Comparison of ENCODE assay signal across 30 cellular contexts in the genomic region with DNA sequence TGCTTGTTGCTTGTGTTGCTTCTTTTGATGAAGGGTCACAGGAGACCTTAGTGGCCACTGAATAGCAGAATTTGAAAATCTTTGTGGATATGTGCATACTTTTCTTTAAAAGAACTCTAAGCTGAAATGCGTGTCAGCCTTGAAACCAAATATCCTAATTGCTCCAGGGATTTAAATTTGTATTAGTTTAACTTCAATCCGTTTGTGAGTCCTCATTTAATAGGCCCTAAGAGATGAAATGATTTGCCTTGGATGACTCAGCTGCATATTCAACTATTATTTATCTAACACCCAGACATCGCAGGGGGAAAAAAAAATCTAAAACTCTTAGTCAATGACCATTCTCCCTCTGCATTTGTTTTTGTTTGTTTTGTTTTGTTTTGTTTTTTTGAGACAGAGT. TPM values are rescaled to one million over a fixed set of nuclear protein-coding genes. Genes with fewer than 3 reads are reported as not detected.
DNase-seq lines count a peak whose midpoint lies in the region; ATAC-seq and TF ChIP-seq lines count a peak whose summit lies in the region.
"Had no signal": no experiment of that assay in that cellular context is flagged by ENCODE, and none has a peak within 500 bp of the region (broad histone marks: within the 10 kb centered on the region; RNA-seq: fewer than 3 reads in every experiment).

No MANE protein-coding gene starts in this region.

- TF ChIP-seq CTCF in SK-N-SH (IDR thresholded peaks at IDR 0.05) (no peak), fibroblast of villous mesenchyme (IDR thresholded peaks at IDR 0.05; ENCODE audit: insufficient read depth, low read depth, low read length) (no peak)

- no peaks in the 10 kb centered on the region for H3K9me2 ChIP-seq in SK-N-SH

- H3K4me1 ChIP-seq in SK-N-SH (ENCODE audit: control insufficient read depth in 1 of 2, insufficient read depth in 2 of 2, low read depth in 1 of 2, low read length in 1 of 2), result peaks cover 12 to 33% of the 10 kb centered on the region in 2 experiments
- H3K4me1 ChIP-seq: neural progenitor cell, right lobe of liver had no signal

- 46% methylated on average over 3 of the region's 3 CpGs for WGBS in SK-N-SH (ENCODE audit: low lambda C conversion rate)

- H3K79me2 ChIP-seq in SK-N-SH (ENCODE audit: insufficient read depth), result peaks cover 19% of the 10 kb centered on the region; the same call in 1 of the 2 replicates

- H3K27me3 ChIP-seq in SK-N-SH (ENCODE audit: insufficient read depth), result no peaks in the 10 kb centered on the region
- H3K27me3 ChIP-seq: foreskin keratinocyte, neural progenitor cell, right lobe of liver, tibial artery had no signal

- ATAC-seq in SK-N-SH treated with all-trans-retinoic acid at 6 μM for 48 hours (no peak), GM21381 (IDR thresholded peaks at IDR 0.05; ENCODE audit: unreplicated experiment) (no peak)
- ATAC-seq: activated T-cell treated with anti-CD3 and anti-CD28 coated beads, Interleukin-2, amount 50 U/mL, for 4 hours; foreskin keratinocyte; GM12878; left colon; right lobe of liver had no signal

- H3K9me3 ChIP-seq in SK-N-SH, result no peaks in the 10 kb centered on the region
- H3K9me3 ChIP-seq: right lobe of liver, tibial artery had no signal

- peak overlapping the region; percentile 60; the same call in 1 of the 2 replicates for H3K4me2 ChIP-seq in SK-N-SH
- H3K4me2 ChIP-seq: neural progenitor cell had no signal

- no peak overlapping the region for H2AFZ ChIP-seq in SK-N-SH (ENCODE audit: low read depth)
- H2AFZ ChIP-seq: neural progenitor cell had no signal

- H3K4me3 ChIP-seq in SK-N-SH (ENCODE audit: low read depth in 2 of 2, low read length in 1 of 2) (no peak overlapping the region), fibroblast of villous mesenchyme (ENCODE audit: low read depth, low read length) (no peak overlapping the region)
- H3K4me3 ChIP-seq: GM12878, neural progenitor cell, right lobe of liver, tibial artery had no signal

- H3K36me3 ChIP-seq in SK-N-SH (replicated peaks in 1 of 2; ENCODE audit: control insufficient read depth in 1 of 2, insufficient read depth in 2 of 2, low read length in 1 of 2), result peaks cover 5 to 14% of the 10 kb centered on the region in 2 experiments
- H3K36me3 ChIP-seq: neural progenitor cell, right lobe of liver had no signal

- CTCF ChIA-PET in SK-N-SH (lab: Yijun Ruan, JAX), result interaction anchor here (0.7 to 1.8 kb wide), 2 partner anchors 10 to 26 kb away, joined by 3 to 6 read pairs; no protein-coding TSS in a partner anchor

- H3F3A ChIP-seq in SK-N-SH (replicated peaks; ENCODE audit: insufficient read depth), result peaks cover 32% of the 10 kb centered on the region

- H3K9ac ChIP-seq in SK-N-SH, result no peak overlapping the region; the same call in 1 of the 2 replicates
- H3K9ac ChIP-seq: neural progenitor cell had no signal

- TF ChIP-seq RAD21 in SK-N-SH (IDR thresholded peaks at IDR 0.05; ENCODE audit: low read length), result no peak

- DNase-seq in SK-N-SH (no peak), astrocyte of the hippocampus (ENCODE audit: low read depth, low spot score) (peak; percentile 37), fibroblast of villous mesenchyme (ENCODE audit: low read depth) (peak; percentile 58), SK-N-DZ (ENCODE audit: low spot score) (no peak), NCI-H2227 (lab: John Stamatoyannopoulos, UW; ENCODE audit: unreplicated experiment) (no peak), NCI-H226 (no peak)
- DNase-seq: activated CD4-positive, alpha-beta T cell treated with anti-CD3 and anti-CD28 coated beads for 4 hours; activated naive CD4-positive, alpha-beta T cell; activated T-cell treated with anti-CD3 and anti-CD28 coated beads, Interleukin-2, amount 50 U/mL, for 4 hours; amygdala; CD8-positive, alpha-beta memory T cell; DMS79; foreskin keratinocyte; H9; left colon; NCI-H1417; NCI-H2081; NCI-H446 treated with DMSO at 0.1 percent for 48 hours; OCI-M1; right lobe of liver; SHP77 treated with DMSO at 0.1 percent for 48 hours; stimulated activated CD4-positive, alpha-beta T cell treated with anti-CD3 and anti-CD28 coated beads, Interleukin-15, amount 100 ng/mL, for 24 hours; T-helper 1 cell; tibial artery had no signal

- H3K27ac ChIP-seq in SK-N-SH (ENCODE audit: low read depth in 2 of 2, low read length in 1 of 2), result peak overlapping the region in 1 of 2 experiments; percentile 85; a peak in 3 of 4 replicates
- H3K27ac ChIP-seq: 22Rv1, foreskin keratinocyte, neural progenitor cell, right lobe of liver, tibial artery had no signal

- POLR2A ChIA-PET in SK-N-SH (lab: Yijun Ruan, JAX), result no interaction called here

- no peaks in the 10 kb centered on the region for H4K20me1 ChIP-seq in SK-N-SH (ENCODE audit: insufficient read depth)

- TF ChIP-seq EP300 in SK-N-SH (IDR thresholded peaks at IDR 0.05; ENCODE audit: borderline replicate concordance in 1 of 2, low read depth in 1 of 2, low read length in 1 of 2), result no peak

TF ChIP-seq in SK-N-SH, 30 proteins besides CTCF, POLR2A, EP300 and RAD21:
- no peak for TF ChIP-seq GATA2 (CRISPR knock-in tag; IDR thresholded peaks at IDR 0.05)
- peak; percentile 17; the same call in 1 of the 2 replicates for TF ChIP-seq JUND (IDR thresholded peaks at IDR 0.05)
- no peak for TF ChIP-seq EZH2phosphoT487 (IDR thresholded peaks at IDR 0.05; ENCODE audit: borderline replicate concordance, low read depth)
- no peak for TF ChIP-seq GABPA (IDR thresholded peaks at IDR 0.05; ENCODE audit: low read depth)

TF ChIP-seq in SK-N-SH treated with all-trans-retinoic acid at 6 μM for 48 hours, 23 proteins besides CTCF, POLR2A, EP300 and RAD21 (continues in another document):
- TF ChIP-seq ZC3H10 (CRISPR knock-in tag; IDR thresholded peaks at IDR 0.05) (no peak), ESRRG (CRISPR knock-in tag; IDR thresholded peaks at IDR 0.05) (no peak), CSDC2 (CRISPR knock-in tag; IDR thresholded peaks at IDR 0.05) (no peak), ZNF565 (CRISPR knock-in tag; conservative IDR thresholded peaks at IDR 0.05; ENCODE audit: low read depth) (no peak), TOX (CRISPR knock-in tag; IDR thresholded peaks at IDR 0.05; ENCODE audit: borderline replicate concordance) (no peak), ZFP30 (CRISPR knock-in tag; IDR thresholded peaks at IDR 0.05) (no peak), SNAI2 (CRISPR knock-in tag; IDR thresholded peaks at IDR 0.05) (no peak), OSR1 (CRISPR knock-in tag; IDR thresholded peaks at IDR 0.05) (no peak), ZFP3 (CRISPR knock-in tag; IDR thresholded peaks at IDR 0.05) (no peak), BACH2 (CRISPR knock-in tag; IDR thresholded peaks at IDR 0.05; ENCODE audit: borderline replicate concordance) (no peak), TCF4 (CRISPR knock-in tag; IDR thresholded peaks at IDR 0.05; ENCODE audit: borderline replicate concordance) (no peak), ARNTL (CRISPR knock-in tag; IDR thresholded peaks at IDR 0.05; ENCODE audit: borderline replicate concordance, low read depth) (no peak), GLIS3 (CRISPR knock-in tag; IDR thresholded peaks at IDR 0.05) (no peak)
- TF ChIP-seq, protein P1, sequence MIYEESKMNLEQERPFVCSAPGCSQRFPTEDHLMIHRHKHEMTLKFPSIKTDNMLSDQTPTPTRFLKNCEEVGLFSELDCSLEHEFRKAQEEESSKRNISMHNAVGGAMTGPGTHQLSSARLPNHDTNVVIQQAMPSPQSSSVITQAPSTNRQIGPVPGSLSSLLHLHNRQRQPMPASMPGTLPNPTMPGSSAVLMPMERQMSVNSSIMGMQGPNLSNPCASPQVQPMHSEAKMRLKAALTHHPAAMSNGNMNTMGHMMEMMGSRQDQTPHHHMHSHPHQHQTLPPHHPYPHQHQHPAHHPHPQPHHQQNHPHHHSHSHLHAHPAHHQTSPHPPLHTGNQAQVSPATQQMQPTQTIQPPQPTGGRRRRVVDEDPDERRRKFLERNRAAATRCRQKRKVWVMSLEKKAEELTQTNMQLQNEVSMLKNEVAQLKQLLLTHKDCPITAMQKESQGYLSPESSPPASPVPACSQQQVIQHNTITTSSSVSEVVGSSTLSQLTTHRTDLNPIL (CRISPR knock-in tag; IDR thresholded peaks at IDR 0.05; ENCODE audit: low read depth), result no peak
- TF ChIP-seq, protein P2, sequence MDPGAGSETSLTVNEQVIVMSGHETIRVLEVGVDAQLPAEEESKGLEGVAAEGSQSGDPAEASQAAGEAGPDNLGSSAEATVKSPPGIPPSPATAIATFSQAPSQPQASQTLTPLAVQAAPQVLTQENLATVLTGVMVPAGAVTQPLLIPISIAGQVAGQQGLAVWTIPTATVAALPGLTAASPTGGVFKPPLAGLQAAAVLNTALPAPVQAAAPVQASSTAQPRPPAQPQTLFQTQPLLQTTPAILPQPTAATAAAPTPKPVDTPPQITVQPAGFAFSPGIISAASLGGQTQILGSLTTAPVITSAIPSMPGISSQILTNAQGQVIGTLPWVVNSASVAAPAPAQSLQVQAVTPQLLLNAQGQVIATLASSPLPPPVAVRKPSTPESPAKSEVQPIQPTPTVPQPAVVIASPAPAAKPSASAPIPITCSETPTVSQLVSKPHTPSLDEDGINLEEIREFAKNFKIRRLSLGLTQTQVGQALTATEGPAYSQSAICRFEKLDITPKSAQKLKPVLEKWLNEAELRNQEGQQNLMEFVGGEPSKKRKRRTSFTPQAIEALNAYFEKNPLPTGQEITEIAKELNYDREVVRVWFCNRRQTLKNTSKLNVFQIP (CRISPR knock-in tag; IDR thresholded peaks at IDR 0.05; ENCODE audit: borderline replicate concordance, low read depth), result no peak

RNA-seq across cellular contexts. Expression of a gene that starts 29.2 kb away (rescaled TPM):
- polyA plus RNA-seq in SK-N-SH (2012; rRNA removed), result not detected in 2 replicates
- polyA plus RNA-seq in SK-N-SH (2012; cell fraction: cytosol; rRNA removed), result not detected in 2 replicates
- polyA plus RNA-seq in SK-N-SH (2012; cell fraction: nucleus; rRNA removed), result not detected in 2 replicates
- 32.0 and 50.9 TPM in 2 replicates for total RNA-seq in fibroblast of villous mesenchyme
- not detected in 2 replicates for polyA plus RNA-seq in SK-N-DZ (2014; cell fraction: cytosol; rRNA removed)
- polyA plus RNA-seq in SK-N-DZ (2014; cell fraction: nucleus; rRNA removed), result not detected in 2 replicates

RNA-seq across cellular contexts. Expression of a gene that starts 30.6 kb away (rescaled TPM):
- 0.11 and 0.15 TPM in 2 replicates for polyA plus RNA-seq in SK-N-SH (2012; rRNA removed)
- 0.14 and 0.48 TPM in 2 replicates for polyA plus RNA-seq in SK-N-SH (2012; cell fraction: cytosol; rRNA removed)
- polyA plus RNA-seq in SK-N-SH (2012; cell fraction: nucleus; rRNA removed), result 0.05 and 0.10 TPM in 2 replicates
- 6.4 and 8.2 TPM in 2 replicates for total RNA-seq in fibroblast of villous mesenchyme
- polyA plus RNA-seq in SK-N-DZ (2014; cell fraction: cytosol; rRNA removed), result not detected in 2 replicates
- not detected in 2 replicates for polyA plus RNA-seq in SK-N-DZ (2014; cell fraction: nucleus; rRNA removed)
- total RNA-seq: activated T-cell treated with anti-CD3 and anti-CD28 coated beads, Interleukin-2, amount 50 U/mL, for 4 hours; CD8-positive, alpha-beta memory T cell; foreskin keratinocyte; GM12878; MCF 10A had no signal
- polyA plus RNA-seq: CD8-positive, alpha-beta memory T cell had no signal

RNA-seq across cellular contexts. Expression of a gene that starts 57.3 kb away (rescaled TPM):
- 25.2 and 31.7 TPM in 2 replicates for polyA plus RNA-seq in SK-N-SH (2012; rRNA removed)
- 27.3 and 28.4 TPM in 2 replicates for polyA plus RNA-seq in SK-N-SH (2012; cell fraction: cytosol; rRNA removed)
- 14.0 and 31.3 TPM in 2 replicates for polyA plus RNA-seq in SK-N-SH (2012; cell fraction: nucleus; rRNA removed)
- 41.9 and 55.7 TPM in 2 replicates for total RNA-seq in fibroblast of villous mesenchyme
- 34.7 and 56.0 TPM in 2 replicates for polyA plus RNA-seq in SK-N-DZ (2014; cell fraction: cytosol; rRNA removed)
- polyA plus RNA-seq in SK-N-DZ (2014; cell fraction: nucleus; rRNA removed), result 64.4 and 85.0 TPM in 2 replicates

Comparison
In these comparisons a context has a peak if more than half of its experiments do, and no peak if none do; other contexts are left out.
1. DNase-seq: peak in astrocyte of the hippocampus (single experiment) and fibroblast of villous mesenchyme (single experiment); none in SK-N-SH (single experiment), SK-N-DZ (single experiment), NCI-H2227 (single experiment) and NCI-H226 (single experiment).